ENCODE assay signal across 1 cellular context in the genomic region with DNA sequence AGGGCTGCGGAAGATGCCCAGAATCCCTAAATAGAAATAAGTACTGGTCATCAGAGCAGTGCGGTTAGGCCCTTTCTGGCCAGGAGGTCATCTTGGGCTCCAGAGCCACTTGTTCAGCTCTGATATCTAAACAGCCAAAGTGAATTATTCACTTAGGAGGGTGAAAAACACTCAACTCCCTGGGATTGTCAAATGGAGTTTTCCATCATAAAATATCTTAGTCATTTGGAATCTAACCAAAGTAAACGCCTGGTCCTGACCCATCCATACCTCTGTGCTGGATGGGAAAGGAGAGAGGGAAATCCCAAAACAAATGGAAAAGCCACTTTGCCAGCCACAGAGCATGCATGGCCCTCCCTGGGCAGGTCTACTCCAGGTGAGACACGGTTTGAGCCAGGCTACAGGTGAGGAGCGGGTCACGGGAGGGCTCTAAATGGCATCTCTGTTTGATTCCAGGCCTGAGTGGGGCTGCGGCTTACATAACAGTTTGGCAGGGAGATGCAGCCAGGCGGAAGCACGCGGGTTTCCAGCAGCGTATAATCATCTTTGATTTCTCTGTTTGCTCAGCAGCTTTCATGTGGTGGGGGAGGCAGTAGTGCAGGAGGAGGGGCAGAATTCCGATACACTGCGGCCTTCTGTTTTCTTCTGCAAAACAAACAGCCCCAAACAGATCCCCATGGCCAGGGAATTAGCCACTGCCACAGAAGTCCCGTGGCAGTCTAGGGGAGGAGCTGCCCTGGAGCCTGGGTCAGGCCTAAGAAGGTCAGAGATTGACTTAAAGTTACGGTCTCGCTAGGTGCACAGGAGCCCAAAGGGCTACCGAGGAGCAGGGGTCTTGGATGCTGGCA.
TF ChIP-seq lines count a peak whose summit lies in the region.

No MANE protein-coding gene starts in this region.

TF ChIP-seq in HepG2, 621 proteins besides CTCF, POLR2A, EP300 and RAD21 (continues in another document):
- TF ChIP-seq IRF9 (CRISPR knock-in tag; IDR thresholded peaks at IDR 0.05; ENCODE audit: borderline replicate concordance) (no peak), ZMYM2 (CRISPR knock-in tag; IDR thresholded peaks at IDR 0.05) (peak; percentile 24; the same call in 1 of the 2 replicates), EEA1 (CRISPR knock-in tag; IDR thresholded peaks at IDR 0.05; ENCODE audit: borderline replicate concordance) (no peak), ZNF10 (CRISPR knock-in tag; IDR thresholded peaks at IDR 0.05; ENCODE audit: borderline replicate concordance, low read depth) (no peak), E2F1 (CRISPR knock-in tag; IDR thresholded peaks at IDR 0.05) (no peak), ZFP1 (CRISPR knock-in tag; IDR thresholded peaks at IDR 0.05) (no peak; the same call in 1 of the 2 replicates), ZNF557 (CRISPR knock-in tag; IDR thresholded peaks at IDR 0.05) (no peak), NFKBIZ (CRISPR knock-in tag; IDR thresholded peaks at IDR 0.05) (peak; percentile 66), SMARCC2 (IDR thresholded peaks at IDR 0.05) (no peak), HBP1 (CRISPR knock-in tag; IDR thresholded peaks at IDR 0.05; ENCODE audit: low read depth) (no peak; the same call in 1 of the 2 replicates), ZNF326 (CRISPR knock-in tag; IDR thresholded peaks at IDR 0.05; ENCODE audit: borderline replicate concordance) (no peak), ZNF160 (CRISPR knock-in tag; IDR thresholded peaks at IDR 0.05) (no peak), NCOA2 (CRISPR knock-in tag; IDR thresholded peaks at IDR 0.05) (peak; percentile 93), CENPBD1 (CRISPR knock-in tag; IDR thresholded peaks at IDR 0.05; ENCODE audit: borderline replicate concordance, low read depth) (no peak), SUZ12 (IDR thresholded peaks at IDR 0.05; ENCODE audit: low read depth, low read length) (no peak), ZC3H4 (CRISPR knock-in tag; IDR thresholded peaks at IDR 0.05; ENCODE audit: borderline replicate concordance) (no peak), KDM3A (CRISPR knock-in tag; IDR thresholded peaks at IDR 0.05; ENCODE audit: low read depth) (peak; percentile 71; the same call in 1 of the 2 replicates), ZFP36 (IDR thresholded peaks at IDR 0.05; ENCODE audit: borderline replicate concordance, low read depth, low read length, partially characterized antibody) (no peak), ZNF510 (CRISPR knock-in tag; IDR thresholded peaks at IDR 0.05; ENCODE audit: low read depth) (no peak; the same call in 1 of the 2 replicates), PHF8 (CRISPR knock-in tag; IDR thresholded peaks at IDR 0.05) (no peak), NR2C2 (CRISPR knock-in tag; IDR thresholded peaks at IDR 0.05; ENCODE audit: borderline replicate concordance) (peak; percentile 63; the same call in 1 of the 2 replicates), ZBTB46 (CRISPR knock-in tag; IDR thresholded peaks at IDR 0.05; ENCODE audit: borderline replicate concordance) (no peak), ZNF546 (CRISPR knock-in tag; conservative IDR thresholded peaks at IDR 0.05) (no peak), ATF1 (CRISPR knock-in tag; IDR thresholded peaks at IDR 0.05) (no peak), NRL (CRISPR knock-in tag; IDR thresholded peaks at IDR 0.05; ENCODE audit: borderline replicate concordance) (peak; percentile 65; the same call in 1 of the 2 replicates), KLF6 (CRISPR knock-in tag; IDR thresholded peaks at IDR 0.05) (no peak), JUNB (CRISPR knock-in tag; IDR thresholded peaks at IDR 0.05; ENCODE audit: borderline replicate concordance) (no peak; the same call in 1 of the 2 replicates), ZNF792 (CRISPR knock-in tag; IDR thresholded peaks at IDR 0.05) (peak; percentile 45; the same call in 1 of the 2 replicates), CCAR2 (optimal IDR thresholded peaks at IDR 0.05; ENCODE audit: low read depth, low read length) (peak; percentile 78), CSRNP2 (CRISPR knock-in tag; conservative IDR thresholded peaks at IDR 0.05; ENCODE audit: low read depth) (no peak), CBX1 (IDR thresholded peaks at IDR 0.05; ENCODE audit: low read depth) (peak; percentile 59), RCOR2 (CRISPR knock-in tag; IDR thresholded peaks at IDR 0.05) (peak; percentile 39; the same call in 1 of the 2 replicates), KMT2A (CRISPR knock-in tag; IDR thresholded peaks at IDR 0.05) (no peak), ELF1 (CRISPR knock-in tag; IDR thresholded peaks at IDR 0.05) (peak; percentile 67), ZNF280B (CRISPR knock-in tag; IDR thresholded peaks at IDR 0.05; ENCODE audit: borderline replicate concordance) (no peak), GPN1 (CRISPR knock-in tag; IDR thresholded peaks at IDR 0.05; ENCODE audit: borderline replicate concordance) (no peak), CERS6 (CRISPR knock-in tag; IDR thresholded peaks at IDR 0.05) (no peak)
- TF ChIP-seq, protein P1, sequence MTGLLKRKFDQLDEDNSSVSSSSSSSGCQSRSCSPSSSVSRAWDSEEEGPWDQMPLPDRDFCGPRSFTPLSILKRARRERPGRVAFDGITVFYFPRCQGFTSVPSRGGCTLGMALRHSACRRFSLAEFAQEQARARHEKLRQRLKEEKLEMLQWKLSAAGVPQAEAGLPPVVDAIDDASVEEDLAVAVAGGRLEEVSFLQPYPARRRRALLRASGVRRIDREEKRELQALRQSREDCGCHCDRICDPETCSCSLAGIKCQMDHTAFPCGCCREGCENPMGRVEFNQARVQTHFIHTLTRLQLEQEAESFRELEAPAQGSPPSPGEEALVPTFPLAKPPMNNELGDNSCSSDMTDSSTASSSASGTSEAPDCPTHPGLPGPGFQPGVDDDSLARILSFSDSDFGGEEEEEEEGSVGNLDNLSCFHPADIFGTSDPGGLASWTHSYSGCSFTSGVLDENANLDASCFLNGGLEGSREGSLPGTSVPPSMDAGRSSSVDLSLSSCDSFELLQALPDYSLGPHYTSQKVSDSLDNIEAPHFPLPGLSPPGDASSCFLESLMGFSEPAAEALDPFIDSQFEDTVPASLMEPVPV (CRISPR knock-in tag; IDR thresholded peaks at IDR 0.05) = no peak
- TF ChIP-seq, protein P2, sequence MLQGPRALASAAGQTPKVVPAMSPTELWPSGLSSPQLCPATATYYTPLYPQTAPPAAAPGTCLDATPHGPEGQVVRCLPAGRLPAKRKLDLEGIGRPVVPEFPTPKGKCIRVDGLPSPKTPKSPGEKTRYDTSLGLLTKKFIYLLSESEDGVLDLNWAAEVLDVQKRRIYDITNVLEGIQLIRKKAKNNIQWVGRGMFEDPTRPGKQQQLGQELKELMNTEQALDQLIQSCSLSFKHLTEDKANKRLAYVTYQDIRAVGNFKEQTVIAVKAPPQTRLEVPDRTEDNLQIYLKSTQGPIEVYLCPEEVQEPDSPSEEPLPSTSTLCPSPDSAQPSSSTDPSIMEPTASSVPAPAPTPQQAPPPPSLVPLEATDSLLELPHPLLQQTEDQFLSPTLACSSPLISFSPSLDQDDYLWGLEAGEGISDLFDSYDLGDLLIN (CRISPR knock-in tag; IDR thresholded peaks at IDR 0.05; ENCODE audit: borderline replicate concordance) = no peak
- TF ChIP-seq, protein P3, sequence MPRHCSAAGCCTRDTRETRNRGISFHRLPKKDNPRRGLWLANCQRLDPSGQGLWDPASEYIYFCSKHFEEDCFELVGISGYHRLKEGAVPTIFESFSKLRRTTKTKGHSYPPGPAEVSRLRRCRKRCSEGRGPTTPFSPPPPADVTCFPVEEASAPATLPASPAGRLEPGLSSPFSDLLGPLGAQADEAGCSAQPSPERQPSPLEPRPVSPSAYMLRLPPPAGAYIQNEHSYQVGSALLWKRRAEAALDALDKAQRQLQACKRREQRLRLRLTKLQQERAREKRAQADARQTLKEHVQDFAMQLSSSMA (CRISPR knock-in tag; IDR thresholded peaks at IDR 0.05) = no peak
- TF ChIP-seq, protein P4, sequence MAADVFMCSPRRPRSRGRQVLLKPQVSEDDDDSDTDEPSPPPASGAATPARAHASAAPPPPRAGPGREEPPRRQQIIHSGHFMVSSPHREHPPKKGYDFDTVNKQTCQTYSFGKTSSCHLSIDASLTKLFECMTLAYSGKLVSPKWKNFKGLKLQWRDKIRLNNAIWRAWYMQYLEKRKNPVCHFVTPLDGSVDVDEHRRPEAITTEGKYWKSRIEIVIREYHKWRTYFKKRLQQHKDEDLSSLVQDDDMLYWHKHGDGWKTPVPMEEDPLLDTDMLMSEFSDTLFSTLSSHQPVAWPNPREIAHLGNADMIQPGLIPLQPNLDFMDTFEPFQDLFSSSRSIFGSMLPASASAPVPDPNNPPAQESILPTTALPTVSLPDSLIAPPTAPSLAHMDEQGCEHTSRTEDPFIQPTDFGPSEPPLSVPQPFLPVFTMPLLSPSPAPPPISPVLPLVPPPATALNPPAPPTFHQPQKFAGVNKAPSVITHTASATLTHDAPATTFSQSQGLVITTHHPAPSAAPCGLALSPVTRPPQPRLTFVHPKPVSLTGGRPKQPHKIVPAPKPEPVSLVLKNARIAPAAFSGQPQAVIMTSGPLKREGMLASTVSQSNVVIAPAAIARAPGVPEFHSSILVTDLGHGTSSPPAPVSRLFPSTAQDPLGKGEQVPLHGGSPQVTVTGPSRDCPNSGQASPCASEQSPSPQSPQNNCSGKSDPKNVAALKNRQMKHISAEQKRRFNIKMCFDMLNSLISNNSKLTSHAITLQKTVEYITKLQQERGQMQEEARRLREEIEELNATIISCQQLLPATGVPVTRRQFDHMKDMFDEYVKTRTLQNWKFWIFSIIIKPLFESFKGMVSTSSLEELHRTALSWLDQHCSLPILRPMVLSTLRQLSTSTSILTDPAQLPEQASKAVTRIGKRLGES (CRISPR knock-in tag; IDR thresholded peaks at IDR 0.05; ENCODE audit: borderline replicate concordance) = no peak
